ENCODE assay signal across 11 cellular contexts in genomic region chr11:1838426-1839131, GRCh38. TPM values are rescaled to one million over a fixed set of nuclear protein-coding genes. Genes with fewer than 3 reads are reported as not detected.
DNase-seq lines count a peak whose midpoint lies in the region; ATAC-seq and TF ChIP-seq lines count a peak whose summit lies in the region.
"Had no signal": no experiment of that assay in that cellular context is flagged by ENCODE, and none has a peak within 500 bp of the region (broad histone marks: within the 10 kb centered on the region; RNA-seq: fewer than 3 reads in every experiment).

TSS of gene TNNI2 (plus strand) at chr11:1838981. CDS start at chr11:1839697, 716 bp downstream.

- CTCF ChIA-PET in mammary epithelial cell (lab: Charles Lee; ENCODE audit: low non-redundant PET), result interaction anchor here (0.6 kb wide), 1 partner anchor 292 kb away, joined by 5 read pairs; no protein-coding TSS in a partner anchor

- peak within 1 kb of the TSS; percentile 99 for H3K4me2 ChIP-seq in mammary epithelial cell (ENCODE audit: insufficient read depth, low read depth, low read length)

- no peak for TF ChIP-seq EP300 in suprapubic skin (IDR thresholded peaks at IDR 0.05)

- no peak for TF ChIP-seq CTCF in mammary epithelial cell (conservative IDR thresholded peaks at IDR 0.05 in 1 of 2, IDR thresholded peaks at IDR 0.05 in 1 of 2; ENCODE audit: extremely low read depth in 1 of 2, insufficient read depth in 1 of 2, low read depth in 1 of 2, low read length in 2 of 2)
- TF ChIP-seq CTCF in mucosa of descending colon (IDR thresholded peaks at IDR 0.05), result no peak
- no peak for TF ChIP-seq CTCF in suprapubic skin (IDR thresholded peaks at IDR 0.05)

- H3K4me3 Mint-ChIP-seq in activated CD4-positive, alpha-beta T cell treated with anti-CD3 and anti-CD28 coated beads, Interleukin-2, amount 10 ng/mL, durations not matched to agents 24 days and 14 days, result no peak within 1 kb of the TSS
- H3K4me3 Mint-ChIP-seq in activated T-cell treated with anti-CD3 and anti-CD28 coated beads, Interleukin-2, amount 50 U/mL, for 4 hours, result no peak within 1 kb of the TSS

- dilution Hi-C loops in mammary epithelial cell (cut with HindIII; ENCODE audit: low sequenced_read_pairs), result no loop called here

- peaks cover 58% of the 10 kb centered on the region for H3K4me1 ChIP-seq in mammary epithelial cell (ENCODE audit: insufficient read depth, low read length)
- peaks cover 20% of the 10 kb centered on the region for H3K4me1 ChIP-seq in mucosa of descending colon (ENCODE audit: low read depth)
- peaks cover 78% of the 10 kb centered on the region for H3K4me1 ChIP-seq in suprapubic skin
- H3K4me1 ChIP-seq: prostate gland had no signal

- intact Hi-C loops in activated CD4-positive, alpha-beta T cell treated with anti-CD3 and anti-CD28 coated beads, Interleukin-2, amount 10 ng/mL, durations not matched to agents 24 days and 14 days (cut with micrococcal nuclease), result no loop called here
- intact Hi-C loops in mammary epithelial cell (cut with micrococcal nuclease) (loop anchor here (5.0 to 10.0 kb wide), 2 partner anchors 39 to 304 kb away; no protein-coding TSS in a partner anchor), mucosa of descending colon (cut with DNase I, micrococcal nuclease) (no loop called here)

- peaks cover 8% of the 10 kb centered on the region for H3K36me3 ChIP-seq in mammary epithelial cell (ENCODE audit: insufficient read depth, low read length)
- no peaks in the 10 kb centered on the region for H3K36me3 ChIP-seq in mucosa of descending colon (ENCODE audit: low read depth)
- H3K36me3 ChIP-seq in suprapubic skin, result no peaks in the 10 kb centered on the region
- H3K36me3 ChIP-seq: prostate gland had no signal

- H2AFZ ChIP-seq in mammary epithelial cell (ENCODE audit: low read depth, low read length), result no peak within 1 kb of the TSS

- no peak for TF ChIP-seq POLR2A in suprapubic skin (IDR thresholded peaks at IDR 0.05)

- H3K9me3 ChIP-seq in mammary epithelial cell (replicated peaks; ENCODE audit: insufficient read depth, low read length) (no peaks in the 10 kb centered on the region), mucosa of descending colon (no peaks in the 10 kb centered on the region), suprapubic skin (no peaks in the 10 kb centered on the region)
- H3K9me3 ChIP-seq: prostate gland had no signal

- in situ Hi-C loops in mammary epithelial cell (cut with MboI; ENCODE audit: low sequenced_read_pairs in 2 of 2), result loop anchor here in 1 of 2 donors (5.0 to 10.0 kb wide), 2 partner anchors 94 to 141 kb away; partner anchors contain the start of gene KRTAP5-6

- no TSS peak for BruUV-seq in mammary epithelial cell (replicated peaks; lab: Mats Ljungman, UMichigan)

- H3K27ac ChIP-seq in mammary epithelial cell (ENCODE audit: insufficient read depth, low read depth, low read length) (no peak within 1 kb of the TSS), suprapubic skin (no peak within 1 kb of the TSS)
- H3K27ac ChIP-seq: prostate gland had no signal

- H3K27me3 ChIP-seq in mammary epithelial cell (ENCODE audit: insufficient read depth, low read length), result no peaks in the 10 kb centered on the region
- H3K27me3 ChIP-seq in suprapubic skin, result no peaks in the 10 kb centered on the region

- DNase-seq in activated CD4-positive, alpha-beta T cell treated with anti-CD3 and anti-CD28 coated beads, Interleukin-2, amount 10 ng/mL, durations not matched to agents 24 days and 14 days, result no peak
- DNase-seq in activated CD4-positive, alpha-beta T cell treated with anti-CD3 and anti-CD28 coated beads for 1 hour, result no peak
- DNase-seq in mammary epithelial cell, result no peak
- DNase-seq in mucosa of descending colon, result peak in 2 of 3 donors; percentile 35 to 60
- DNase-seq in suprapubic skin (ENCODE audit: low spot score in 2 of 2), result no peak
- no peak for DNase-seq in activated T-cell treated with anti-CD3 and anti-CD28 coated beads, Interleukin-2, amount 50 U/mL, for 4 hours
- no peak for DNase-seq in amygdala (lab: John Stamatoyannopoulos, UW)
- DNase-seq: NCI-H1694 had no signal

- H3K4me3 ChIP-seq in mammary epithelial cell (replicated peaks in 1 of 3; ENCODE audit: insufficient read depth in 1 of 3, low read depth in 2 of 3, low read length in 3 of 3) (peak within 1 kb of the TSS in 2 of 3 experiments; percentile 64 to 69), mucosa of descending colon (no peak within 1 kb of the TSS), suprapubic skin (no peak within 1 kb of the TSS)
- H3K4me3 ChIP-seq: prostate gland had no signal

- no peaks in the 10 kb centered on the region for H3K36me3 Mint-ChIP-seq in activated CD4-positive, alpha-beta T cell treated with anti-CD3 and anti-CD28 coated beads, Interleukin-2, amount 10 ng/mL, durations not matched to agents 24 days and 14 days (ENCODE audit: low read depth)
- H3K36me3 Mint-ChIP-seq in activated T-cell treated with anti-CD3 and anti-CD28 coated beads, Interleukin-2, amount 50 U/mL, for 4 hours (ENCODE audit: insufficient read depth), result no peaks in the 10 kb centered on the region

- H3K27me3 Mint-ChIP-seq in activated CD4-positive, alpha-beta T cell treated with anti-CD3 and anti-CD28 coated beads, Interleukin-2, amount 10 ng/mL, durations not matched to agents 24 days and 14 days, result no peaks in the 10 kb centered on the region
- H3K27me3 Mint-ChIP-seq in activated T-cell treated with anti-CD3 and anti-CD28 coated beads, Interleukin-2, amount 50 U/mL, for 4 hours (ENCODE audit: low read depth), result peaks cover under 1% of the 10 kb centered on the region

- 86% methylated on average over 10 of the region's 32 CpGs for WGBS in mammary epithelial cell (ENCODE audit: low coverage, missing lambda C conversion rate)
- WGBS in suprapubic skin, result 73% methylated on average over 30 of the region's 32 CpGs

- H3K9me3 Mint-ChIP-seq in activated CD4-positive, alpha-beta T cell treated with anti-CD3 and anti-CD28 coated beads, Interleukin-2, amount 10 ng/mL, durations not matched to agents 24 days and 14 days, result no peaks in the 10 kb centered on the region
- no peaks in the 10 kb centered on the region for H3K9me3 Mint-ChIP-seq in activated T-cell treated with anti-CD3 and anti-CD28 coated beads, Interleukin-2, amount 50 U/mL, for 4 hours

- no peak within 1 kb of the TSS for H3K9ac ChIP-seq in mammary epithelial cell (ENCODE audit: insufficient read depth, low read length)

- H3K4me1 Mint-ChIP-seq in activated CD4-positive, alpha-beta T cell treated with anti-CD3 and anti-CD28 coated beads, Interleukin-2, amount 10 ng/mL, durations not matched to agents 24 days and 14 days, result peaks cover 12% of the 10 kb centered on the region
- H3K4me1 Mint-ChIP-seq in activated T-cell treated with anti-CD3 and anti-CD28 coated beads, Interleukin-2, amount 50 U/mL, for 4 hours (ENCODE audit: low read depth), result peaks cover 14% of the 10 kb centered on the region

- ATAC-seq in mucosa of descending colon (no peak), GM21619 (IDR thresholded peaks at IDR 0.05; ENCODE audit: unreplicated experiment) (no peak)
- ATAC-seq in activated T-cell treated with anti-CD3 and anti-CD28 coated beads, Interleukin-2, amount 50 U/mL, for 4 hours, result no peak

- H3K27ac Mint-ChIP-seq in activated CD4-positive, alpha-beta T cell treated with anti-CD3 and anti-CD28 coated beads, Interleukin-2, amount 10 ng/mL, durations not matched to agents 24 days and 14 days, result peak within 1 kb of the TSS; percentile 37

- no peaks in the 10 kb centered on the region for H4K20me1 ChIP-seq in mammary epithelial cell (ENCODE audit: insufficient read depth, low read length)

- H3K79me2 ChIP-seq in mammary epithelial cell (ENCODE audit: insufficient read depth, low read length), result peaks cover 38% of the 10 kb centered on the region

RNA-seq across cellular contexts. Expression of gene TNNI2, which starts in this region (rescaled TPM):
- not detected in 2 replicates for total RNA-seq in activated CD4-positive, alpha-beta T cell treated with anti-CD3 and anti-CD28 coated beads, Interleukin-2, amount 10 ng/mL, durations not matched to agents 24 days and 14 days
- 10 to 100 TPM in 1 of 2 donors, 1 to 10 TPM in 1; 8.8 to 44.7 TPM for total RNA-seq in mammary epithelial cell
- polyA plus RNA-seq in mammary epithelial cell, result 34.8 TPM
- 4.3 TPM for polyA minus RNA-seq in mammary epithelial cell
- total RNA-seq in mucosa of descending colon, result under 1 TPM in 1 of 3 donors, not detected in 2; 0.46 TPM
- total RNA-seq in suprapubic skin, result 10 to 100 TPM; 17.4 to 63.6 (median 27.2) TPM
- total RNA-seq in activated T-cell treated with anti-CD3 and anti-CD28 coated beads, Interleukin-2, amount 50 U/mL, for 4 hours, result not detected
- total RNA-seq: A172 had no signal

Comparison
In these comparisons a context has a peak if more than half of its experiments do, and no peak if none do; other contexts are left out.
1. Peak in DNase-seq in mucosa of descending colon; RNA of the gene not detected or under 1 TPM.
2. H3K4me3 ChIP-seq: peak in mammary epithelial cell (2 of 3); none in mucosa of descending colon (single experiment) and suprapubic skin (single experiment).